12 cellular contexts compared by ENCODE assay signal in the genomic region with DNA sequence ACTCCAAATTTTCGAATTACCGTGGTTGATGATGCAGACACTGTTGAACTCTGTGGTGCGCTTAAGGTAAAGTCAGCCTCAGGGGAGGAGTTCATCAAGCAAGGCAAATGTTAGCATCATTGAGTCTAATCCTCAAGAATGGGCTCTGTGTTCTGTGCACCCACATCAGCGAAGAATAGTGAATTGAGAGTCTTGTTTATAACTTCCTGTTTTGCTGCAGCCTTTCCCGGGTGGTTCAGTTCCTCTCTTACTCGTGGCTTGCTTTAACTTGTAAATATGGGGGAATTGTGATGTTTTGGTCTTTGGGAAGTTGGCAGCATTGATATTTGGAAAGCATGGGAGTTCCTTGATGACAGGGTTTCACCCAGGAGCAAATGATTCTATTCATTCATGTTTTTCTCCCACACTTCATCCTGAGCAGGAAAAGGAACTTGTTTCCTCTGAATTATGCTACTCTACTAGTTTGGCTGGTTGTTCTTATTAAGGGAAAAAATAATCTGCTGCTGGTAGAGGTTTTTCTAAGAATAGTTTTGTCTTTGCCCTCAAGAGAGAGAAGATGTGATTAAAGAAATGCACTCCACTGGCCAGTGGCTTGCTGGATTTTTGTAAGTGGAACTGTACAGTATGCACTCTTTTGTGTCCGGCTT. TPM values are rescaled to one million over a fixed set of nuclear protein-coding genes. Genes with fewer than 3 reads are reported as not detected.
A peak's percentile ranks its signal among the peaks of the same experiment; 100 is the strongest.
DNase-seq lines count a peak whose midpoint lies in the region; ATAC-seq and TF ChIP-seq lines count a peak whose summit lies in the region.
"Had no signal": no experiment of that assay in that cellular context is flagged by ENCODE, and none has a peak within 500 bp of the region (broad histone marks: within the 10 kb centered on the region; RNA-seq: fewer than 3 reads in every experiment).

No MANE protein-coding gene starts in this region.

- WGBS in SK-N-SH (ENCODE audit: low lambda C conversion rate) = 89% methylated on average over 7 of the region's 7 CpGs

- peak overlapping the region; percentile 34; the same call in 1 of the 2 replicates for H2AFZ ChIP-seq in Loucy (ENCODE audit: low read length)
- no peak overlapping the region for H2AFZ ChIP-seq in SK-N-SH (ENCODE audit: low read depth)

- intact Hi-C loops in activated B cell treated with CpG ODN at 0.5 μM for 24 hours (cut with micrococcal nuclease) = no loop called here

- no peaks in the 10 kb centered on the region for H4K20me1 ChIP-seq in Loucy (ENCODE audit: insufficient read depth, low read length, poor library complexity, severe bottlenecking)
- no peaks in the 10 kb centered on the region for H4K20me1 ChIP-seq in SK-N-SH (ENCODE audit: insufficient read depth)

- H3F3A ChIP-seq in Loucy (ENCODE audit: low read depth) = no peaks in the 10 kb centered on the region
- peaks cover 2% of the 10 kb centered on the region for H3F3A ChIP-seq in SK-N-SH (replicated peaks; ENCODE audit: insufficient read depth)

- no peaks in the 10 kb centered on the region for H3K4me1 ChIP-seq in Loucy (ENCODE audit: insufficient read depth, low read length, poor library complexity, severe bottlenecking)
- H3K4me1 ChIP-seq in SK-N-SH (ENCODE audit: control insufficient read depth in 1 of 2, insufficient read depth in 2 of 2, low read depth in 1 of 2, low read length in 1 of 2) = no peaks in the 10 kb centered on the region

- TF ChIP-seq EP300 in SK-N-SH (IDR thresholded peaks at IDR 0.05; ENCODE audit: borderline replicate concordance in 1 of 2, low read depth in 1 of 2, low read length in 1 of 2) = no peak

- peak overlapping the region; percentile 2 for H3K27ac Mint-ChIP-seq in activated B cell treated with CpG ODN at 0.5 μM for 24 hours
- H3K27ac Mint-ChIP-seq in nephron = peak overlapping the region; percentile 37 to 60 (median 52)

- CTCF ChIA-PET in activated B cell treated with CpG ODN at 0.5 μM for 24 hours (lab: Charles Lee) = interaction anchor here (3.0 kb wide), 1 partner anchor 536 kb away, joined by 9 read pairs; no protein-coding TSS in a partner anchor
- CTCF ChIA-PET in SK-N-SH (lab: Yijun Ruan, JAX) = no interaction called here

- H3K79me2 ChIP-seq in Loucy (ENCODE audit: insufficient read depth, low read length) (no peaks in the 10 kb centered on the region), SK-N-SH (ENCODE audit: insufficient read depth) (no peaks in the 10 kb centered on the region)

- H3K4me3 Mint-ChIP-seq in activated B cell treated with CpG ODN at 0.5 μM for 24 hours = no peak overlapping the region
- no peak overlapping the region for H3K4me3 Mint-ChIP-seq in nephron

- H3K27me3 Mint-ChIP-seq in activated B cell treated with CpG ODN at 0.5 μM for 24 hours (no peaks in the 10 kb centered on the region), nephron (ENCODE audit: low read depth) (no peaks in the 10 kb centered on the region)

- H3K27me3 ChIP-seq in Loucy (ENCODE audit: insufficient read depth, low read length, poor library complexity, severe bottlenecking) (no peaks in the 10 kb centered on the region), SK-N-SH (ENCODE audit: insufficient read depth) (no peaks in the 10 kb centered on the region)
- H3K27me3 ChIP-seq: right atrium auricular region, transverse colon had no signal

- no peak overlapping the region for H3K4me2 ChIP-seq in Loucy (ENCODE audit: low read depth, low read length, poor library complexity, severe bottlenecking)
- no peak overlapping the region for H3K4me2 ChIP-seq in SK-N-SH

- DNase-seq in CD1c-positive myeloid dendritic cell (ENCODE audit: extremely low spot score) (peak; percentile 76), activated B cell treated with CpG ODN at 0.5 μM for 24 hours (no peak), SK-N-SH (no peak), hepatic stellate cell (ENCODE audit: low spot score) (no peak)
- DNase-seq in activated effector memory CD4-positive, alpha-beta T cell treated with anti-CD3 and anti-CD28 coated beads, Interleukin-2, amount 50 U/mL, for 16 hours = no peak
- DNase-seq: effector CD4-positive, alpha-beta T cell; NCI-H2227 treated with DMSO at 0.1 percent for 48 hours; transverse colon had no signal

- no peak for TF ChIP-seq RAD21 in SK-N-SH (IDR thresholded peaks at IDR 0.05; ENCODE audit: low read length)

- no peak overlapping the region for H3K9ac ChIP-seq in Loucy (ENCODE audit: low read depth, low read length, poor library complexity, severe bottlenecking)
- no peak overlapping the region for H3K9ac ChIP-seq in SK-N-SH

- no peak overlapping the region for H3K27ac ChIP-seq in SK-N-SH (ENCODE audit: low read depth in 2 of 2, low read length in 1 of 2)
- H3K27ac ChIP-seq: right atrium auricular region, transverse colon had no signal

- H3K4me3 ChIP-seq in Loucy (ENCODE audit: low read length, poor library complexity, severe bottlenecking) = no peak overlapping the region
- no peak overlapping the region for H3K4me3 ChIP-seq in SK-N-SH (ENCODE audit: low read depth in 2 of 2, low read length in 1 of 2)
- H3K4me3 ChIP-seq: right atrium auricular region, transverse colon had no signal

- ATAC-seq in activated B cell treated with CpG ODN at 0.5 μM for 24 hours (ENCODE audit: low read depth) (peak; percentile 61), GM19463 (IDR thresholded peaks at IDR 0.05; ENCODE audit: unreplicated experiment) (no peak)

- H3K36me3 Mint-ChIP-seq in activated B cell treated with CpG ODN at 0.5 μM for 24 hours (ENCODE audit: low read depth) = peaks cover 29% of the 10 kb centered on the region
- peaks cover 5% of the 10 kb centered on the region for H3K36me3 Mint-ChIP-seq in nephron (ENCODE audit: low read depth)

- H3K9me2 ChIP-seq in Loucy (replicated peaks; ENCODE audit: low read depth, low read length) (no peaks in the 10 kb centered on the region), SK-N-SH (no peaks in the 10 kb centered on the region)

- peaks cover 25% of the 10 kb centered on the region for H3K4me1 Mint-ChIP-seq in activated B cell treated with CpG ODN at 0.5 μM for 24 hours
- H3K4me1 Mint-ChIP-seq in nephron = peaks cover 34% of the 10 kb centered on the region

- H3K9me3 ChIP-seq in Loucy (ENCODE audit: insufficient read depth, low read depth, low read length) = no peaks in the 10 kb centered on the region
- H3K9me3 ChIP-seq in SK-N-SH = no peaks in the 10 kb centered on the region
- H3K9me3 ChIP-seq: right atrium auricular region, transverse colon had no signal

- TF ChIP-seq CTCF in Loucy (conservative IDR thresholded peaks at IDR 0.05; ENCODE audit: low read length) (no peak), activated B cell treated with CpG ODN at 0.5 μM for 24 hours (IDR thresholded peaks at IDR 0.05) (no peak), nephron (IDR thresholded peaks at IDR 0.05; ENCODE audit: unreplicated experiment in 3 of 3) (no peak), SK-N-SH (IDR thresholded peaks at IDR 0.05) (no peak)

- POLR2A ChIA-PET in activated B cell treated with CpG ODN at 0.5 μM for 24 hours (lab: Charles Lee) = no interaction called here
- POLR2A ChIA-PET in SK-N-SH (lab: Yijun Ruan, JAX) = no interaction called here

- H3K9me3 Mint-ChIP-seq in activated B cell treated with CpG ODN at 0.5 μM for 24 hours (no peaks in the 10 kb centered on the region), nephron (no peaks in the 10 kb centered on the region)

- H3K36me3 ChIP-seq in Loucy (ENCODE audit: insufficient read depth, low read length) (no peaks in the 10 kb centered on the region), SK-N-SH (replicated peaks in 1 of 2; ENCODE audit: control insufficient read depth in 1 of 2, insufficient read depth in 2 of 2, low read length in 1 of 2) (no peaks in the 10 kb centered on the region)

TF ChIP-seq in SK-N-SH, 30 proteins besides CTCF, POLR2A, EP300 and RAD21:
- TF ChIP-seq, protein P1, sequence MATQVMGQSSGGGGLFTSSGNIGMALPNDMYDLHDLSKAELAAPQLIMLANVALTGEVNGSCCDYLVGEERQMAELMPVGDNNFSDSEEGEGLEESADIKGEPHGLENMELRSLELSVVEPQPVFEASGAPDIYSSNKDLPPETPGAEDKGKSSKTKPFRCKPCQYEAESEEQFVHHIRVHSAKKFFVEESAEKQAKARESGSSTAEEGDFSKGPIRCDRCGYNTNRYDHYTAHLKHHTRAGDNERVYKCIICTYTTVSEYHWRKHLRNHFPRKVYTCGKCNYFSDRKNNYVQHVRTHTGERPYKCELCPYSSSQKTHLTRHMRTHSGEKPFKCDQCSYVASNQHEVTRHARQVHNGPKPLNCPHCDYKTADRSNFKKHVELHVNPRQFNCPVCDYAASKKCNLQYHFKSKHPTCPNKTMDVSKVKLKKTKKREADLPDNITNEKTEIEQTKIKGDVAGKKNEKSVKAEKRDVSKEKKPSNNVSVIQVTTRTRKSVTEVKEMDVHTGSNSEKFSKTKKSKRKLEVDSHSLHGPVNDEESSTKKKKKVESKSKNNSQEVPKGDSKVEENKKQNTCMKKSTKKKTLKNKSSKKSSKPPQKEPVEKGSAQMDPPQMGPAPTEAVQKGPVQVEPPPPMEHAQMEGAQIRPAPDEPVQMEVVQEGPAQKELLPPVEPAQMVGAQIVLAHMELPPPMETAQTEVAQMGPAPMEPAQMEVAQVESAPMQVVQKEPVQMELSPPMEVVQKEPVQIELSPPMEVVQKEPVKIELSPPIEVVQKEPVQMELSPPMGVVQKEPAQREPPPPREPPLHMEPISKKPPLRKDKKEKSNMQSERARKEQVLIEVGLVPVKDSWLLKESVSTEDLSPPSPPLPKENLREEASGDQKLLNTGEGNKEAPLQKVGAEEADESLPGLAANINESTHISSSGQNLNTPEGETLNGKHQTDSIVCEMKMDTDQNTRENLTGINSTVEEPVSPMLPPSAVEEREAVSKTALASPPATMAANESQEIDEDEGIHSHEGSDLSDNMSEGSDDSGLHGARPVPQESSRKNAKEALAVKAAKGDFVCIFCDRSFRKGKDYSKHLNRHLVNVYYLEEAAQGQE (IDR thresholded peaks at IDR 0.05; ENCODE audit: low read depth, low read length) = no peak
- TF ChIP-seq SMC3 (IDR thresholded peaks at IDR 0.05; ENCODE audit: low read depth, low read length) (no peak), CHD2 (IDR thresholded peaks at IDR 0.05; ENCODE audit: low read length, partially characterized antibody) (no peak), GATA2 (CRISPR knock-in tag; IDR thresholded peaks at IDR 0.05) (no peak), MXI1 (IDR thresholded peaks at IDR 0.05; ENCODE audit: low read depth, low read length) (no peak)
- TF ChIP-seq, protein P2, sequence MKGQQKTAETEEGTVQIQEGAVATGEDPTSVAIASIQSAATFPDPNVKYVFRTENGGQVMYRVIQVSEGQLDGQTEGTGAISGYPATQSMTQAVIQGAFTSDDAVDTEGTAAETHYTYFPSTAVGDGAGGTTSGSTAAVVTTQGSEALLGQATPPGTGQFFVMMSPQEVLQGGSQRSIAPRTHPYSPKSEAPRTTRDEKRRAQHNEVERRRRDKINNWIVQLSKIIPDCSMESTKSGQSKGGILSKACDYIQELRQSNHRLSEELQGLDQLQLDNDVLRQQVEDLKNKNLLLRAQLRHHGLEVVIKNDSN (IDR thresholded peaks at IDR 0.05; ENCODE audit: borderline replicate concordance, low read depth) = no peak

RNA-seq across cellular contexts. Expression of a gene that starts 40.4 kb away (rescaled TPM):
- 8.2 and 9.6 TPM in 2 replicates for total RNA-seq in activated B cell treated with CpG ODN at 0.5 μM for 24 hours
- polyA plus RNA-seq in SK-N-SH (2012; rRNA removed) = 6.1 and 7.7 TPM in 2 replicates
- polyA plus RNA-seq in SK-N-SH (2012; cell fraction: cytosol; rRNA removed) = 8.0 and 8.7 TPM in 2 replicates
- polyA plus RNA-seq in SK-N-SH (2012; cell fraction: nucleus; rRNA removed) = 6.9 and 7.6 TPM in 2 replicates
